ENCODE assay signal across 13 cellular contexts in the genomic region with DNA sequence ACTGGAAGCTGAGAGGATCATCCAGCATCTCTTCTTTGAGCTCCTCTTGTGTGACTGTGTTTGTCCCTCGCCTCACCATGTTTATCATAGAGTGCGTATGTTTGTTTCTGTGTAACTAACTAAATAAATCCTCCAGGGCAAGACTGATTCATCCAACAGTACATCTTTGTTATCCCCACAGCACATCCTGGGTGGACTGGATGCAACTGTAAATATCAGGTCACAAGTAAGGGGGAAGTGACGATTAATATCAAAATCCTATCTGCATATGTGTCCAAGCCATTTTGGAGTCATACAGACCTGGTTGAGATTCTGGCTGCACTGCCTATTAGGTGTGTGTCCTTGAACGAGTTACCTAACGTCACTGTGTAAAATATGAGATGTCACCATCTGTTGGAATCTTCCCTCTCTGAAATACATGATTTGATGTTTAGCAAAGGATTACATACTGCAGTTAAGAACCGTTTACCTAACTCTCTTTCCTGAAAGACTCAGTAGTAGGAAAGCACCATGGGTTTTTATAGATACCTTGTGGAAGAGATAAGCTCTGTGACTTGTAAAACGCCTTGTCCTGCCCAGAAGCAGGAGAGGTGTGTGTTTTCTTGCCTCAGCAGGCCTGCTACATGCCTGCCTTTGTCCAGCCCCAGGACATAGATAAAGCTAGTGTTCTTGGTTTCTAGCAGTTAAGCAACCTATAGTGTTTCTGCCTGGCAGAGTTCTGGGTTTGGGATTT. TPM values are rescaled to one million over a fixed set of nuclear protein-coding genes. Genes with fewer than 3 reads are reported as not detected.
A peak's percentile ranks its signal among the peaks of the same experiment; 100 is the strongest.
DNase-seq lines count a peak whose midpoint lies in the region; ATAC-seq and TF ChIP-seq lines count a peak whose summit lies in the region.
"Had no signal": no experiment of that assay in that cellular context is flagged by ENCODE, and none has a peak within 500 bp of the region (broad histone marks: within the 10 kb centered on the region; RNA-seq: fewer than 3 reads in every experiment).

No MANE protein-coding gene starts in this region.

- H3K79me2 ChIP-seq in PC-3 (ENCODE audit: low read length): peaks cover 5% of the 10 kb centered on the region; the same call in 1 of the 2 replicates

- no peak overlapping the region for H3K4me3 ChIP-seq in PC-3 (ENCODE audit: low read length)
- no peak overlapping the region for H3K4me3 ChIP-seq in gastrocnemius medialis
- no peak overlapping the region for H3K4me3 ChIP-seq in spleen

- H3K36me3 ChIP-seq in PC-3 (ENCODE audit: low read depth, low read length) (no peaks in the 10 kb centered on the region), gastrocnemius medialis (no peaks in the 10 kb centered on the region), spleen (peaks cover 0 to 25% (median 0%) of the 10 kb centered on the region in 6 donors)

- H3K27ac ChIP-seq in PC-3 (ENCODE audit: low read length) (peak overlapping the region; percentile 90), gastrocnemius medialis (peak overlapping the region; percentile 91 to 100 (median 96)), spleen (no peak overlapping the region)

- TSS peak; percentile 93 for BruUV-seq in PC-3 (replicated peaks; lab: Mats Ljungman, UMichigan)

- peak overlapping the region; percentile 33 for H3K4me2 ChIP-seq in PC-3 (ENCODE audit: low read length)

- WGBS in spleen, 5 donors: 81 to 90% (median 84%) methylated on average over 7 of the region's 7 CpGs

- H3K9me3 ChIP-seq in PC-3 (ENCODE audit: low read length) (no peaks in the 10 kb centered on the region), gastrocnemius medialis (no peaks in the 10 kb centered on the region), spleen (no peaks in the 10 kb centered on the region)

- H4K20me1 ChIP-seq in PC-3 (ENCODE audit: low read length): no peaks in the 10 kb centered on the region

- H3K4me1 ChIP-seq in PC-3 (ENCODE audit: insufficient read depth, low read length) (peaks cover 18% of the 10 kb centered on the region), gastrocnemius medialis (peaks cover 54 to 76% of the 10 kb centered on the region in 2 donors), spleen (peaks cover 22 to 83% (median 46%) of the 10 kb centered on the region in 6 donors)

- peak overlapping the region; percentile 51 for H3K9ac ChIP-seq in PC-3 (ENCODE audit: low read length)

- CTCF ChIA-PET in PC-3 (lab: Charles Lee): no interaction called here

- TF ChIP-seq POLR2A in gastrocnemius medialis (IDR thresholded peaks at IDR 0.05) (no peak), spleen (IDR thresholded peaks at IDR 0.05) (no peak)

- DNase-seq in DMS53 treated with DMSO at 0.1 percent for 48 hours (lab: John Stamatoyannopoulos, UW; ENCODE audit: unreplicated experiment): peak; percentile 64
- peak; percentile 85 for DNase-seq in PC-3
- no peak for DNase-seq in gastrocnemius medialis
- no peak for DNase-seq in activated CD4-positive, CD25-positive, alpha-beta regulatory T cell (lab: John Stamatoyannopoulos, UW)
- no peak for DNase-seq in SKM-1 treated with dmso at 0.1 percent for 144 hours (lab: John Stamatoyannopoulos, UW; ENCODE audit: unreplicated experiment)
- no peak for DNase-seq in NCI-H2227 (lab: John Stamatoyannopoulos, UW; ENCODE audit: unreplicated experiment)
- no peak for DNase-seq in spleen
- DNase-seq: activated CD8-positive, alpha-beta memory T cell treated with anti-CD3 and anti-CD28 coated beads, Interleukin-2, amount 10 ng/mL, durations not matched to agents 7 days and 5 days; anterior cingulate cortex; NCI-H1048; NCI-H774; stimulated activated CD4-positive, alpha-beta T cell treated with anti-CD3 and anti-CD28 coated beads, Interleukin-1b, Interleukin-23, amount 100 ng/mL, for 48 hours had no signal

- ATAC-seq in PC-3 (peak; percentile 92), esophagus mucosa (peak; percentile 72), gastrocnemius medialis (no peak)
- ATAC-seq: activated CD8-positive, alpha-beta memory T cell treated with anti-CD3 and anti-CD28 coated beads, Interleukin-2, amount 10 ng/mL, durations not matched to agents 7 days and 5 days had no signal

- in situ Hi-C loops in gastrocnemius medialis (cut with MboI; ENCODE audit: low sequenced_read_pairs in 4 of 4): no loop called here

- H2AFZ ChIP-seq in PC-3 (ENCODE audit: low read length): no peak overlapping the region

- no peaks in the 10 kb centered on the region for H3K9me2 ChIP-seq in PC-3 (replicated peaks; ENCODE audit: low read length)

- H3F3A ChIP-seq in PC-3 (ENCODE audit: low read length, unreplicated experiment): no peaks in the 10 kb centered on the region

- TF ChIP-seq CTCF in PC-3 (conservative IDR thresholded peaks at IDR 0.05; ENCODE audit: low read depth, low read length) (no peak), gastrocnemius medialis (IDR thresholded peaks at IDR 0.05 in 4 of 5, conservative IDR thresholded peaks at IDR 0.05 in 1 of 5) (no peak), spleen (IDR thresholded peaks at IDR 0.05 in 8 of 11, conservative IDR thresholded peaks at IDR 0.05 in 3 of 11) (no peak)

- intact Hi-C loops in PC-3 (cut with micrococcal nuclease) (loop anchor here (1.0 kb wide), 1 partner anchor 16 kb away; no protein-coding TSS in a partner anchor), gastrocnemius medialis (cut with DNase I; ENCODE audit: low total_unique reads) (loop anchor here (2.0 to 10.0 kb wide), 2 partner anchors 17 to 265 kb away; partner anchors contain the start of genes ACTR1A and SUFU), spleen (cut with DNase I; ENCODE audit: low total_unique reads) (no loop called here)

- POLR2A ChIA-PET in PC-3 (lab: Charles Lee; ENCODE audit: unreplicated experiment): interaction anchor here (0.5 to 0.6 kb wide), 4 partner anchors 79 to 627 kb away, joined by 4 to 8 read pairs (median 6); partner anchors contain the start of genes C10orf95 and PDCD11

- H3K27me3 ChIP-seq in PC-3 (ENCODE audit: low read length): no peaks in the 10 kb centered on the region
- H3K27me3 ChIP-seq in gastrocnemius medialis: no peaks in the 10 kb centered on the region
- H3K27me3 ChIP-seq in spleen (replicated peaks in 1 of 7): no peaks in the 10 kb centered on the region

RNA-seq across cellular contexts. Expression of gene WBP1L, which starts 25.8 kb away (rescaled TPM):
- total RNA-seq in PC-3 (2014; rRNA removed): 23.8 and 24.6 TPM in 2 replicates
- 19.6 TPM for total RNA-seq in esophagus mucosa
- total RNA-seq in gastrocnemius medialis: 100 to 1,000 TPM; 103 to 204 (median 145) TPM
- 100 to 1,000 TPM in 2 of 7 donors, 10 to 100 TPM in 5; 38.6 to 149 (median 55.4) TPM for total RNA-seq in spleen
- polyA plus RNA-seq in spleen: 10 to 100 TPM; 15.9 to 24.1 (median 16.1) TPM

RNA-seq across cellular contexts. Expression of gene SFXN2, which starts 55.1 kb away (rescaled TPM):
- 7.5 and 10.3 TPM in 2 replicates for total RNA-seq in PC-3 (2014; rRNA removed)
- total RNA-seq in esophagus mucosa: 10.6 TPM
- 1 to 10 TPM in 1 of 4 donors, under 1 TPM in 3; 0.20 to 5.0 (median 0.76) TPM for total RNA-seq in gastrocnemius medialis
- 10 to 100 TPM in 5 of 7 donors, 1 to 10 TPM in 2; 5.5 to 12.8 (median 10.5) TPM for total RNA-seq in spleen
- 1 to 10 TPM; 3.0 to 6.0 (median 5.4) TPM for polyA plus RNA-seq in spleen

RNA-seq across cellular contexts. Expression of gene ARL3, which starts 55.3 kb away (rescaled TPM):
- total RNA-seq in PC-3 (2014; rRNA removed): 2.5 and 2.8 TPM in 2 replicates
- total RNA-seq in esophagus mucosa: 3.3 TPM
- 1 to 10 TPM; 1.0 to 2.4 (median 1.5) TPM for total RNA-seq in gastrocnemius medialis
- total RNA-seq in spleen: 1 to 10 TPM; 2.2 to 5.1 (median 4.2) TPM
- polyA plus RNA-seq in spleen: 1 to 10 TPM; 2.6 to 4.1 (median 3.2) TPM

Comparison
In these comparisons a context has a peak if more than half of its experiments do, and no peak if none do; other contexts are left out.
1. DNase-seq: peak in DMS53 treated with DMSO at 0.1 percent for 48 hours (single experiment) and PC-3 (single experiment); none in gastrocnemius medialis (0 of 2), activated CD4-positive, CD25-positive, alpha-beta regulatory T cell (0 of 4), SKM-1 treated with dmso at 0.1 percent for 144 hours (single experiment), NCI-H2227 (single experiment) and spleen (single experiment).
2. ATAC-seq: peak in PC-3 (single experiment) and esophagus mucosa (single experiment); none in gastrocnemius medialis (0 of 2).
3. H3K27ac ChIP-seq: peak in PC-3 (single experiment) and gastrocnemius medialis (4 of 4); none in spleen (0 of 8).